10 cellular contexts compared by ENCODE assay signal in genomic region chr7:118311121-118311803, GRCh38.
DNase-seq lines count a peak whose midpoint lies in the region; ATAC-seq and TF ChIP-seq lines count a peak whose summit lies in the region.
"Had no signal": no experiment of that assay in that cellular context is flagged by ENCODE, and none has a peak within 500 bp of the region (broad histone marks: within the 10 kb centered on the region; RNA-seq: fewer than 3 reads in every experiment).

No MANE protein-coding gene starts in this region.

- H3K4me3 Mint-ChIP-seq in Calu3 (ENCODE audit: low read depth, unreplicated experiment): peak overlapping the region; percentile 13
- no peak overlapping the region for H3K4me3 Mint-ChIP-seq in effector memory CD8-positive, alpha-beta T cell
- no peak overlapping the region for H3K4me3 Mint-ChIP-seq in stimulated activated naive B cell treated with anti-CD40 and anti-IgM and Interleukin-4, amounts not matched to agents 10 μg/mL and 1 μg/mL and 100 μg/mL, for 72 hours
- H3K4me3 Mint-ChIP-seq: T-cell had no signal

- CTCF ChIA-PET in Calu3 (lab: Charles Lee): no interaction called here

- peak; percentile 81 for ATAC-seq in GM19467 (IDR thresholded peaks at IDR 0.05; ENCODE audit: unreplicated experiment)
- peak; percentile 86 for ATAC-seq in HG03196 (IDR thresholded peaks at IDR 0.05; ENCODE audit: unreplicated experiment)
- no peak for ATAC-seq in effector memory CD8-positive, alpha-beta T cell (replicated peaks)
- ATAC-seq in stimulated activated naive B cell treated with anti-CD40 and anti-IgM and Interleukin-4, amounts not matched to agents 10 μg/mL and 1 μg/mL and 100 μg/mL, for 72 hours (replicated peaks): no peak
- ATAC-seq: psoas muscle, T-cell had no signal

- BruUV-seq in Calu3 (replicated peaks; lab: Mats Ljungman, UMichigan): no TSS peak

- peaks cover 5% of the 10 kb centered on the region for H3K36me3 Mint-ChIP-seq in Calu3 (ENCODE audit: insufficient read depth, unreplicated experiment)
- H3K36me3 Mint-ChIP-seq in effector memory CD8-positive, alpha-beta T cell (ENCODE audit: insufficient read depth): no peaks in the 10 kb centered on the region
- H3K36me3 Mint-ChIP-seq in stimulated activated naive B cell treated with anti-CD40 and anti-IgM and Interleukin-4, amounts not matched to agents 10 μg/mL and 1 μg/mL and 100 μg/mL, for 72 hours: peaks cover 0 to 9% of the 10 kb centered on the region in 2 donors
- H3K36me3 Mint-ChIP-seq: T-cell had no signal

- peak overlapping the region; percentile 96 for H3K27ac Mint-ChIP-seq in Calu3 (ENCODE audit: unreplicated experiment)
- no peak overlapping the region for H3K27ac Mint-ChIP-seq in effector memory CD8-positive, alpha-beta T cell
- H3K27ac Mint-ChIP-seq in stimulated activated naive B cell treated with anti-CD40 and anti-IgM and Interleukin-4, amounts not matched to agents 10 μg/mL and 1 μg/mL and 100 μg/mL, for 72 hours: no peak overlapping the region
- H3K27ac Mint-ChIP-seq: T-cell had no signal

- intact Hi-C loops in Calu3 (cut with micrococcal nuclease; ENCODE audit: unreplicated experiment): no loop called here

- DNase-seq in Calu3: no peak
- DNase-seq in SW480 (ENCODE audit: low spot score): peak; percentile 2
- DNase-seq in effector memory CD8-positive, alpha-beta T cell: no peak
- DNase-seq in NCI-H1092 treated with DMSO at 0.1 percent for 48 hours (lab: John Stamatoyannopoulos, UW): no peak
- DNase-seq in hepatic stellate cell (ENCODE audit: low spot score): no peak
- no peak for DNase-seq in stimulated activated naive B cell treated with anti-CD40 and anti-IgM and Interleukin-4, amounts not matched to agents 10 μg/mL and 1 μg/mL and 100 μg/mL, for 72 hours
- DNase-seq: psoas muscle, T-cell had no signal

- TF ChIP-seq CTCF in Calu3 (IDR thresholded peaks at IDR 0.05; ENCODE audit: unreplicated experiment): no peak

- H3K27me3 Mint-ChIP-seq in Calu3 (ENCODE audit: unreplicated experiment): no peaks in the 10 kb centered on the region
- H3K27me3 Mint-ChIP-seq in effector memory CD8-positive, alpha-beta T cell: peaks cover 0 to 19% of the 10 kb centered on the region in 2 donors
- peaks cover 5 to 24% of the 10 kb centered on the region in 2 donors for H3K27me3 Mint-ChIP-seq in stimulated activated naive B cell treated with anti-CD40 and anti-IgM and Interleukin-4, amounts not matched to agents 10 μg/mL and 1 μg/mL and 100 μg/mL, for 72 hours

- peaks cover 11% of the 10 kb centered on the region for H3K9me3 Mint-ChIP-seq in Calu3 (ENCODE audit: low read depth, unreplicated experiment)
- H3K9me3 Mint-ChIP-seq in effector memory CD8-positive, alpha-beta T cell: peaks cover 5 to 7% of the 10 kb centered on the region in 2 donors
- peaks cover 14 to 16% of the 10 kb centered on the region in 2 donors for H3K9me3 Mint-ChIP-seq in stimulated activated naive B cell treated with anti-CD40 and anti-IgM and Interleukin-4, amounts not matched to agents 10 μg/mL and 1 μg/mL and 100 μg/mL, for 72 hours

- peaks cover 43% of the 10 kb centered on the region for H3K4me1 Mint-ChIP-seq in Calu3 (ENCODE audit: low read depth, unreplicated experiment)
- no peaks in the 10 kb centered on the region for H3K4me1 Mint-ChIP-seq in effector memory CD8-positive, alpha-beta T cell (ENCODE audit: low read depth in 2 of 2)
- H3K4me1 Mint-ChIP-seq in stimulated activated naive B cell treated with anti-CD40 and anti-IgM and Interleukin-4, amounts not matched to agents 10 μg/mL and 1 μg/mL and 100 μg/mL, for 72 hours: peaks cover 0 to 2% of the 10 kb centered on the region in 2 donors
- H3K4me1 Mint-ChIP-seq: T-cell had no signal

Comparison
In these comparisons a context has a peak if more than half of its experiments do, and no peak if none do; other contexts are left out.
1. ATAC-seq: peak in GM19467 (single experiment) and HG03196 (single experiment); none in effector memory CD8-positive, alpha-beta T cell (single experiment) and stimulated activated naive B cell treated with anti-CD40 and anti-IgM and Interleukin-4, amounts not matched to agents 10 μg/mL and 1 μg/mL and 100 μg/mL, for 72 hours (0 of 2).